In the genomic region with DNA sequence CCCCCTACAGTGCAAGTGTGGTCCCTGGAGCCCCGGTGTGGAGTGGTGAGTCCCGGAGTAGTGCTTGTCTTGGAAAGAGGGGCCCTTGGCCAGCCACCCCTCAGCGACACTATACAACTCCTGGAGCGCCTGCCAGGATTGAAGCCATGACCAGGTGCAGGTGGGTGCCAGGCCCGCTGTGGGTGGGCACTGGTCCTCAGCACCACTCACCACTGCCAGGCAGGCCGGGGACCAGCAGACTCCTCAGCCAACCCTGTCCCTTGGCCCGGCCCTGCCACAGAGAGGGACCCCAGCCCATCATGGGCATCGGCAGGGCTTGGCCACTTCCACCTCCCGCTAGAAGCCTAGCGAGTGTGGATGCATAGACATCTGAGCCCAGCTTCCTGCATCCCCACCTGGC, we compare ENCODE assay signal across 9 cellular contexts.
"Had no signal": no experiment of that assay in that cellular context is flagged by ENCODE, and none has a peak within 500 bp of the region (broad histone marks: within the 10 kb centered on the region; RNA-seq: fewer than 3 reads in every experiment).

No MANE protein-coding gene starts in this region.

- H3K4me2 ChIP-seq: GM23338 had no signal

- H3K36me3 ChIP-seq: HAP-1 had no signal

- H3K9me3 Mint-ChIP-seq: HFFc6 had no signal

- ATAC-seq: HCT116 had no signal

- H3K9me3 ChIP-seq: HAP-1 had no signal

- H2AFZ ChIP-seq: GM23248, GM23338 had no signal

- H3K27ac ChIP-seq: GM23248 had no signal

- H3K4me3 Mint-ChIP-seq: GM23338, HFFc6 had no signal

- H3K4me3 ChIP-seq: GM23248, GM23338, HAP-1 had no signal

- H3K9ac ChIP-seq: GM23248 had no signal

- DNase-seq: GM23248, GOT3, HCEC 1CT, HFFc6 had no signal

- H3K27ac Mint-ChIP-seq: GM23338, HFFc6 had no signal

- H3K4me1 ChIP-seq: HAP-1 had no signal

- FAIRE-seq: H1, H54 had no signal
